Comparison of ENCODE assay signal across 8 cellular contexts in the genomic region with DNA sequence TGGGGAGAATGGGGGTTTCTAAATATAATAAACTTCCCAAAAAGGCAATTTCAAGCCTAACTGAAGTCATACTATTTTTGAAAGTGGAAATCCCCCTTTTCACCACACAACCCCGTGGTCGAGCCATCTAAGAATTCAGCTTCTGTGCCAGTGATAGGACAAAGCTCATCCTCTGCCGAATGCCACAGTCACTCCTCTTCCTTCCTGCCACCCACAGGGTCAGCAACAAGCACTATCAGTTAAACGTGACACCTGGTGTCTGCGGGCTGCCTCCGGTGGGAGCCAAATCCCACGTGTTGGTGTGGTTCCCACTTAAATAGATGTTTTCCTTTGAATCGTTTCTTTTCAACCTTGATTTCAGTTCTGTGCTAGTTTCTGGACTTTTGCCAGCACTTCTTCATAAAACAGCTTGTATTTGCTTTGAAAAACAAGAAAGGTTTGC.
DNase-seq lines count a peak whose midpoint lies in the region; ATAC-seq and TF ChIP-seq lines count a peak whose summit lies in the region.

No MANE protein-coding gene starts in this region.

- H3K4me3 ChIP-seq in mammary epithelial cell (replicated peaks in 1 of 3; ENCODE audit: insufficient read depth in 1 of 3, low read depth in 2 of 3, low read length in 3 of 3) (no peak overlapping the region), coronary artery (no peak overlapping the region)

- H3K36me3 Mint-ChIP-seq in MCF 10A (ENCODE audit: insufficient read depth, unreplicated experiment) (no peaks in the 10 kb centered on the region), T-helper 17 cell (ENCODE audit: low read depth) (no peaks in the 10 kb centered on the region)
- H3K36me3 Mint-ChIP-seq in activated naive CD8-positive, alpha-beta T cell treated with anti-CD3 and anti-CD28 coated beads, Interleukin-2, amount 50 U/mL, for 24 hours (ENCODE audit: low read depth) = no peaks in the 10 kb centered on the region

- peaks cover 27% of the 10 kb centered on the region for H3K4me1 ChIP-seq in mammary epithelial cell (ENCODE audit: insufficient read depth, low read length)

- POLR2A ChIA-PET in MCF 10A (lab: Yijun Ruan, JAX) = interaction anchor here (1.1 to 1.9 kb wide), 2 partner anchors 35 to 54 kb away, joined by 4 to 8 read pairs; no protein-coding TSS in a partner anchor

- H2AFZ ChIP-seq in mammary epithelial cell (ENCODE audit: low read depth, low read length) = peak overlapping the region; percentile 83

- H3K27me3 ChIP-seq in mammary epithelial cell (ENCODE audit: insufficient read depth, low read length) = no peaks in the 10 kb centered on the region

- H3K9ac ChIP-seq in mammary epithelial cell (ENCODE audit: insufficient read depth, low read length) = no peak overlapping the region

- H4K20me1 ChIP-seq in mammary epithelial cell (ENCODE audit: insufficient read depth, low read length) = no peaks in the 10 kb centered on the region

- intact Hi-C loops in mammary epithelial cell (cut with micrococcal nuclease) (loop anchor here (2.0 kb wide), 1 partner anchor 33 kb away; no protein-coding TSS in a partner anchor), MCF 10A (cut with micrococcal nuclease) (no loop called here)

- peak overlapping the region; percentile 8 for H3K4me2 ChIP-seq in mammary epithelial cell (ENCODE audit: insufficient read depth, low read depth, low read length)

- no peak overlapping the region for H3K27ac Mint-ChIP-seq in MCF 10A (ENCODE audit: low read depth, unreplicated experiment)
- H3K27ac Mint-ChIP-seq in T-helper 17 cell = peak overlapping the region; percentile 90
- peak overlapping the region; percentile 99 for H3K27ac Mint-ChIP-seq in activated naive CD8-positive, alpha-beta T cell treated with anti-CD3 and anti-CD28 coated beads, Interleukin-2, amount 50 U/mL, for 24 hours

- dilution Hi-C loops in mammary epithelial cell (cut with HindIII; ENCODE audit: low sequenced_read_pairs) = no loop called here

- H3K4me3 Mint-ChIP-seq in MCF 10A (ENCODE audit: unreplicated experiment) (no peak overlapping the region), T-helper 17 cell (peak overlapping the region; percentile 60)
- peak overlapping the region; percentile 73 for H3K4me3 Mint-ChIP-seq in activated naive CD8-positive, alpha-beta T cell treated with anti-CD3 and anti-CD28 coated beads, Interleukin-2, amount 50 U/mL, for 24 hours

- DNase-seq in mammary epithelial cell (peak; percentile 23), MCF 10A (ENCODE audit: unreplicated experiment) (no peak), T-helper 17 cell (peak; percentile 57 to 76 (median 62)), coronary artery (ENCODE audit: low spot score) (no peak), GOT3 (lab: John Stamatoyannopoulos, UW) (no peak)
- DNase-seq in activated naive CD8-positive, alpha-beta T cell treated with anti-CD3 and anti-CD28 coated beads, Interleukin-2, amount 50 U/mL, for 24 hours = peak; percentile 82
- peak; percentile 56 to 63 for DNase-seq in stimulated activated CD4-positive, alpha-beta T cell treated with anti-CD3 and anti-CD28 coated beads, Interleukin-1b, Interleukin-23, amount 100 ng/mL, for 4 hours (ENCODE audit: low read depth in 2 of 2)

- in situ Hi-C loops in mammary epithelial cell (cut with MboI; ENCODE audit: low sequenced_read_pairs in 2 of 2) = no loop called here

- CTCF ChIA-PET in mammary epithelial cell (lab: Charles Lee; ENCODE audit: low non-redundant PET) = no interaction called here
- CTCF ChIA-PET in MCF 10A (lab: Yijun Ruan, JAX) = interaction anchor here (0.6 to 1.5 kb wide), 4 partner anchors 57 to 203 kb away, joined by 3 to 5 read pairs (median 4); no protein-coding TSS in a partner anchor

- under 1% methylated on average over 8 of the region's 8 CpGs for WGBS in mammary epithelial cell (ENCODE audit: low coverage, missing lambda C conversion rate)

- H3K9me3 Mint-ChIP-seq in MCF 10A (ENCODE audit: unreplicated experiment) = no peaks in the 10 kb centered on the region
- H3K9me3 Mint-ChIP-seq in activated naive CD8-positive, alpha-beta T cell treated with anti-CD3 and anti-CD28 coated beads, Interleukin-2, amount 50 U/mL, for 24 hours = no peaks in the 10 kb centered on the region

- no peaks in the 10 kb centered on the region for H3K79me2 ChIP-seq in mammary epithelial cell (ENCODE audit: insufficient read depth, low read length)

- TF ChIP-seq CTCF in mammary epithelial cell (conservative IDR thresholded peaks at IDR 0.05 in 1 of 2, IDR thresholded peaks at IDR 0.05 in 1 of 2; ENCODE audit: extremely low read depth in 1 of 2, insufficient read depth in 1 of 2, low read depth in 1 of 2, low read length in 2 of 2) = no peak
- TF ChIP-seq CTCF in MCF 10A (IDR thresholded peaks at IDR 0.05; ENCODE audit: unreplicated experiment) = no peak
- TF ChIP-seq CTCF in coronary artery (IDR thresholded peaks at IDR 0.05) = no peak

- BruUV-seq in mammary epithelial cell (replicated peaks; lab: Mats Ljungman, UMichigan) (no TSS peak), MCF 10A (replicated peaks; lab: Mats Ljungman, UMichigan) (no TSS peak)

- H3K36me3 ChIP-seq in mammary epithelial cell (ENCODE audit: insufficient read depth, low read length) = no peaks in the 10 kb centered on the region

- ATAC-seq in HG03108 (IDR thresholded peaks at IDR 0.05; ENCODE audit: unreplicated experiment) = peak; percentile 92
- peak; percentile 100 for ATAC-seq in T-helper 17 cell
- ATAC-seq in activated naive CD8-positive, alpha-beta T cell treated with anti-CD3 and anti-CD28 coated beads, Interleukin-2, amount 50 U/mL, for 24 hours = peak; percentile 94

- H3K9me3 ChIP-seq in mammary epithelial cell (replicated peaks; ENCODE audit: insufficient read depth, low read length) (no peaks in the 10 kb centered on the region), T-helper 17 cell (ENCODE audit: control insufficient read depth, low read length, poor library complexity, severe bottlenecking) (no peaks in the 10 kb centered on the region)

- H3K27ac ChIP-seq in mammary epithelial cell (ENCODE audit: insufficient read depth, low read depth, low read length) (no peak overlapping the region), coronary artery (no peak overlapping the region)

- H3K27me3 Mint-ChIP-seq in MCF 10A (ENCODE audit: insufficient read depth, unreplicated experiment) (no peaks in the 10 kb centered on the region), T-helper 17 cell (no peaks in the 10 kb centered on the region)
- no peaks in the 10 kb centered on the region for H3K27me3 Mint-ChIP-seq in activated naive CD8-positive, alpha-beta T cell treated with anti-CD3 and anti-CD28 coated beads, Interleukin-2, amount 50 U/mL, for 24 hours

- H3K4me1 Mint-ChIP-seq in MCF 10A (ENCODE audit: insufficient read depth, unreplicated experiment) (peaks cover 17% of the 10 kb centered on the region), T-helper 17 cell (peaks cover 34% of the 10 kb centered on the region)
- peaks cover 89% of the 10 kb centered on the region for H3K4me1 Mint-ChIP-seq in activated naive CD8-positive, alpha-beta T cell treated with anti-CD3 and anti-CD28 coated beads, Interleukin-2, amount 50 U/mL, for 24 hours

Comparison
In these comparisons a context has a peak if more than half of its experiments do, and no peak if none do; other contexts are left out.
1. DNase-seq: peak in mammary epithelial cell (single experiment), T-helper 17 cell (3 of 3), activated naive CD8-positive, alpha-beta T cell treated with anti-CD3 and anti-CD28 coated beads, Interleukin-2, amount 50 U/mL, for 24 hours (single experiment) and stimulated activated CD4-positive, alpha-beta T cell treated with anti-CD3 and anti-CD28 coated beads, Interleukin-1b, Interleukin-23, amount 100 ng/mL, for 4 hours (2 of 2); none in MCF 10A (single experiment), coronary artery (single experiment) and GOT3 (single experiment).
2. Peak in every context shown above with its lines, with median percentiles within 50 percentile points of each other: ATAC-seq.